12 cellular contexts compared by ENCODE assay signal in the genomic region with DNA sequence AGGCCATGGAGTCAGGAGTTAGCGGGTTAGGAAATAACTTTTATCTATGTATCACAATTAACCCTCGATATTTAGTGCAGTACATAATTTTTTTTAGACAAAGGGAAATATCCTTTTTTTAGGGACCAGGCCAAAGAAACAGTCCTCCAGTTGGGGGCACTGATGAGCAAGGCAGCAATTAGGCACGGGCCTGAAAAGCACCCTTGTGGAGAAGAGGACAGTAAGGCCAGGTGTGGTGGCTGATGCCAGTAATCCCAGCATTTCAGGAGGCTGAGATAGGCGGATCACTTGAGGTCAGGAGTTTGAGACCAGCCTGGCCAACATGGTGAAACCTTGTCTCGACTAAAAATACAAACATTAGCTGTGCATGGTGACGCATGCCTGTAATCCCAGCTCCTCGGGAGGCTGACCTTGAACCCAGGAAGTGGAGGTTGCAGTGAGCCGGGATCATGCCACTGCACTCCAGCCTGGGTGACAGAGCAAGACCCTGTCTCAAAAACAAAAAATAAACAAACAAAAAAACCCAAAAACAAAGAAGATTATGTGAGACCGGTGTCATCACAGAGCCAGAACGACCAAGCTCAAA.
DNase-seq lines count a peak whose midpoint lies in the region; ATAC-seq, FAIRE-seq and TF ChIP-seq lines count a peak whose summit lies in the region.
"Had no signal": no experiment of that assay in that cellular context is flagged by ENCODE, and none has a peak within 500 bp of the region (broad histone marks: within the 10 kb centered on the region; RNA-seq: fewer than 3 reads in every experiment).

No MANE protein-coding gene starts in this region.

- H3K4me3 ChIP-seq in bronchial epithelial cell (ENCODE audit: low read depth, low read length) (no peak overlapping the region), osteoblast (ENCODE audit: insufficient read depth, low read length) (no peak overlapping the region), suprapubic skin (no peak overlapping the region), dorsolateral prefrontal cortex (no peak overlapping the region)

- H3K4me1 Mint-ChIP-seq in activated CD4-positive, alpha-beta T cell treated with anti-CD3 and anti-CD28 coated beads for 36 hours, result peaks cover 12% of the 10 kb centered on the region
- no peaks in the 10 kb centered on the region for H3K4me1 Mint-ChIP-seq in activated CD4-positive, alpha-beta T cell treated with anti-CD3 and anti-CD28 coated beads, Interleukin-2, amount 10 ng/mL, durations not matched to agents 7 days and 5 days
- peaks cover 11% of the 10 kb centered on the region for H3K4me1 Mint-ChIP-seq in HFFc6 (ENCODE audit: low read depth)

- no peak for TF ChIP-seq POLR2A in suprapubic skin (IDR thresholded peaks at IDR 0.05)

- no peak overlapping the region for H3K4me2 ChIP-seq in osteoblast (ENCODE audit: insufficient read depth, low read length)

- CTCF ChIA-PET in activated CD4-positive, alpha-beta T cell treated with anti-CD3 and anti-CD28 coated beads for 36 hours (lab: Charles Lee), result interaction anchor here (0.6 to 2.7 kb wide), 7 partner anchors 9 to 189 kb away, joined by 3 to 6 read pairs (median 3); no protein-coding TSS in a partner anchor
- CTCF ChIA-PET in activated CD4-positive, alpha-beta T cell treated with anti-CD3 and anti-CD28 coated beads, Interleukin-2, amount 10 ng/mL, durations not matched to agents 7 days and 5 days (lab: Charles Lee), result interaction anchor here (0.8 kb wide), 1 partner anchor 10 kb away, joined by 3 read pairs; no protein-coding TSS in a partner anchor

- peak; percentile 22 for DNase-seq in activated CD4-positive, alpha-beta T cell treated with anti-CD3 and anti-CD28 coated beads for 36 hours
- no peak for DNase-seq in activated CD4-positive, alpha-beta T cell treated with anti-CD3 and anti-CD28 coated beads, Interleukin-2, amount 10 ng/mL, durations not matched to agents 7 days and 5 days
- DNase-seq in HFFc6 (no peak), bronchial epithelial cell (ENCODE audit: low read depth) (no peak), osteoblast (ENCODE audit: insufficient read length, low spot score, missing footprints) (no peak), suprapubic skin (ENCODE audit: low spot score in 2 of 2) (no peak), NCI-H526 treated with DMSO at 0.1 percent for 48 hours (lab: John Stamatoyannopoulos, UW) (no peak), dorsolateral prefrontal cortex (no peak)
- DNase-seq: activated naive CD4-positive, alpha-beta T cell treated with Interleukin-2 at 50 U/mL for 16 hours; stimulated activated naive CD4-positive, alpha-beta T cell had no signal

- peaks cover 25% of the 10 kb centered on the region for H3K36me3 Mint-ChIP-seq in activated CD4-positive, alpha-beta T cell treated with anti-CD3 and anti-CD28 coated beads for 36 hours (ENCODE audit: low read depth)
- H3K36me3 Mint-ChIP-seq in activated CD4-positive, alpha-beta T cell treated with anti-CD3 and anti-CD28 coated beads, Interleukin-2, amount 10 ng/mL, durations not matched to agents 7 days and 5 days (ENCODE audit: low read depth), result peaks cover 25% of the 10 kb centered on the region
- H3K36me3 Mint-ChIP-seq in HFFc6 (ENCODE audit: low read depth), result no peaks in the 10 kb centered on the region

- TF ChIP-seq CTCF in HFFc6 (IDR thresholded peaks at IDR 0.05) (peak; percentile 43), bronchial epithelial cell (IDR thresholded peaks at IDR 0.05; ENCODE audit: insufficient read depth, low read length, severe bottlenecking) (peak; percentile 45), osteoblast (IDR thresholded peaks at IDR 0.05; ENCODE audit: extremely low read depth, low read depth, low read length) (peak; percentile 13), suprapubic skin (IDR thresholded peaks at IDR 0.05) (no peak), dorsolateral prefrontal cortex (IDR thresholded peaks at IDR 0.05 in 54 of 56, conservative IDR thresholded peaks at IDR 0.05 in 2 of 56; ENCODE audit: low read depth in 1 of 56, partially characterized antibody in 56 of 56) (peak in 28 of 56 donors; percentile 9 to 47 (median 20))

- H3K27ac Mint-ChIP-seq in activated CD4-positive, alpha-beta T cell treated with anti-CD3 and anti-CD28 coated beads for 36 hours, result no peak overlapping the region
- no peak overlapping the region for H3K27ac Mint-ChIP-seq in activated CD4-positive, alpha-beta T cell treated with anti-CD3 and anti-CD28 coated beads, Interleukin-2, amount 10 ng/mL, durations not matched to agents 7 days and 5 days
- H3K27ac Mint-ChIP-seq in HFFc6, result no peak overlapping the region
- H3K27ac Mint-ChIP-seq: T-helper 1 cell treated with Interleukin-12 subunit alpha and Interleukin-12 subunit beta and Interleukin-4 antibody, amounts not matched to agents 30 μg/mL and 1 μg/mL, for 36 hours had no signal

- 90% methylated on average over 10 of the region's 10 CpGs for WGBS in suprapubic skin

- H3K79me2 ChIP-seq in osteoblast (ENCODE audit: insufficient read depth, low read length), result no peaks in the 10 kb centered on the region

- H3K9me3 Mint-ChIP-seq in activated CD4-positive, alpha-beta T cell treated with anti-CD3 and anti-CD28 coated beads for 36 hours (ENCODE audit: low read depth), result peaks cover 2% of the 10 kb centered on the region
- H3K9me3 Mint-ChIP-seq in activated CD4-positive, alpha-beta T cell treated with anti-CD3 and anti-CD28 coated beads, Interleukin-2, amount 10 ng/mL, durations not matched to agents 7 days and 5 days, result peaks cover 5% of the 10 kb centered on the region
- H3K9me3 Mint-ChIP-seq in HFFc6, result no peaks in the 10 kb centered on the region

- no peaks in the 10 kb centered on the region for H3K27me3 Mint-ChIP-seq in activated CD4-positive, alpha-beta T cell treated with anti-CD3 and anti-CD28 coated beads for 36 hours
- H3K27me3 Mint-ChIP-seq in activated CD4-positive, alpha-beta T cell treated with anti-CD3 and anti-CD28 coated beads, Interleukin-2, amount 10 ng/mL, durations not matched to agents 7 days and 5 days, result no peaks in the 10 kb centered on the region
- H3K27me3 Mint-ChIP-seq in HFFc6 (ENCODE audit: insufficient read depth), result no peaks in the 10 kb centered on the region; the same call in 1 of the 2 replicates

- no peaks in the 10 kb centered on the region for H3K9me3 ChIP-seq in osteoblast (ENCODE audit: low read depth, low read length)
- no peaks in the 10 kb centered on the region for H3K9me3 ChIP-seq in suprapubic skin

- H3K27ac ChIP-seq in osteoblast (ENCODE audit: low read depth, low read length), result peak overlapping the region; percentile 39
- no peak overlapping the region for H3K27ac ChIP-seq in suprapubic skin
- peak overlapping the region in 15 of 59 donors; percentile 19 to 74 (median 52) for H3K27ac ChIP-seq in dorsolateral prefrontal cortex

- H3K36me3 ChIP-seq in bronchial epithelial cell (ENCODE audit: control insufficient read depth, insufficient read depth, low read length), result no peaks in the 10 kb centered on the region
- H3K36me3 ChIP-seq in osteoblast (ENCODE audit: insufficient read depth, low read length), result no peaks in the 10 kb centered on the region
- H3K36me3 ChIP-seq in suprapubic skin, result no peaks in the 10 kb centered on the region

- no peak overlapping the region for H3K4me3 Mint-ChIP-seq in activated CD4-positive, alpha-beta T cell treated with anti-CD3 and anti-CD28 coated beads for 36 hours
- no peak overlapping the region for H3K4me3 Mint-ChIP-seq in activated CD4-positive, alpha-beta T cell treated with anti-CD3 and anti-CD28 coated beads, Interleukin-2, amount 10 ng/mL, durations not matched to agents 7 days and 5 days
- H3K4me3 Mint-ChIP-seq in HFFc6, result no peak overlapping the region
- H3K4me3 Mint-ChIP-seq: T-helper 1 cell treated with Interleukin-12 subunit alpha and Interleukin-12 subunit beta and Interleukin-4 antibody, amounts not matched to agents 30 μg/mL and 1 μg/mL, for 36 hours had no signal

- H3K4me1 ChIP-seq in osteoblast (ENCODE audit: insufficient read depth, low read length) (peaks cover 11% of the 10 kb centered on the region), suprapubic skin (no peaks in the 10 kb centered on the region)

- TF ChIP-seq EP300 in suprapubic skin (IDR thresholded peaks at IDR 0.05), result no peak

- no peaks in the 10 kb centered on the region for H4K20me1 ChIP-seq in osteoblast (ENCODE audit: insufficient read depth, low read length)

- FAIRE-seq in bronchial epithelial cell (lab: Jason Lieb, UNC), result no peak
- FAIRE-seq: H54 had no signal

- no peak for ATAC-seq in activated CD4-positive, alpha-beta T cell treated with anti-CD3 and anti-CD28 coated beads for 36 hours

- no peaks in the 10 kb centered on the region for H3K27me3 ChIP-seq in bronchial epithelial cell (ENCODE audit: control insufficient read depth, insufficient read depth, low read length)
- H3K27me3 ChIP-seq in osteoblast (ENCODE audit: insufficient read depth, low read length), result no peaks in the 10 kb centered on the region
- no peaks in the 10 kb centered on the region for H3K27me3 ChIP-seq in suprapubic skin
- H3K27me3 ChIP-seq in dorsolateral prefrontal cortex, result no peaks in the 10 kb centered on the region

- POLR2A ChIA-PET in activated CD4-positive, alpha-beta T cell treated with anti-CD3 and anti-CD28 coated beads for 36 hours (lab: Charles Lee), result no interaction called here
- POLR2A ChIA-PET in activated CD4-positive, alpha-beta T cell treated with anti-CD3 and anti-CD28 coated beads, Interleukin-2, amount 10 ng/mL, durations not matched to agents 7 days and 5 days (lab: Charles Lee), result no interaction called here

- H2AFZ ChIP-seq in osteoblast (ENCODE audit: low read length), result no peak overlapping the region

- intact Hi-C loops in activated CD4-positive, alpha-beta T cell treated with anti-CD3 and anti-CD28 coated beads for 36 hours (cut with DNase I, micrococcal nuclease), result no loop called here
- intact Hi-C loops in dorsolateral prefrontal cortex (cut with DNase I), result no loop called here

Comparison
In these comparisons a context has a peak if more than half of its experiments do, and no peak if none do; other contexts are left out.
1. CTCF ChIP-seq: peak in HFFc6 (single experiment), bronchial epithelial cell (single experiment) and osteoblast (single experiment); none in suprapubic skin (0 of 2).